Comparison of ENCODE assay signal across 7 cellular contexts in the genomic region with DNA sequence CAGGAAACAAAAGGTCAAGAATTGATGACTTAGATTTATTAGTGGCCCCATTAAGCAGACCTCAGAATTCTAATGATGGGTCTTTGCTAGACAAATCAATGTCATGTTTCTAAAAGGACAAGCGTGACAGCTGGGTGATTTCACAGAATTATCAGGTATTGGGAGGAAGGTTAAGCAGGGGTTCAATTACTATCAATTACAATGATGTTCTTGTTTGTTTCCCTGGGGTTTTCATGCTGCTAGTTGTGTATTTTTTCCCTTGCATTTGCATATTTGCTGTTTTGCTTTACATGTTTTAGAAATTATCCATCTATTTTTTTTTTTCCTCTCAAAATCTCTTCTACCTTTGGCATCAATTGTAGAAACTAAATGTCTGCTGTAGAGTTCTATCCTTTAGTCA. TPM values are rescaled to one million over a fixed set of nuclear protein-coding genes. Genes with fewer than 3 reads are reported as not detected.
"Had no signal": no experiment of that assay in that cellular context is flagged by ENCODE, and none has a peak within 500 bp of the region (broad histone marks: within the 10 kb centered on the region; RNA-seq: fewer than 3 reads in every experiment).

No MANE protein-coding gene starts in this region.

- H3K4me1 Mint-ChIP-seq: IgD-negative memory B cell had no signal

- H2AFZ ChIP-seq: GM23338 had no signal

- H3K9me3 Mint-ChIP-seq: GM23338, IgD-negative memory B cell had no signal

- FAIRE-seq: HepG2 had no signal

- DNase-seq: H7, KG1 had no signal

- H3K4me3 Mint-ChIP-seq: GM23338, IgD-negative memory B cell had no signal

- H3K4me3 ChIP-seq: GM23338, HAP-1 had no signal

- H3K36me3 ChIP-seq: HAP-1 had no signal

- H3K27ac ChIP-seq: HL-60 had no signal

- ATAC-seq: GM23338, HepG2 had no signal

- H3K27ac Mint-ChIP-seq: GM23338, IgD-negative memory B cell had no signal

RNA-seq across cellular contexts. Expression of gene GNAS-AS1, which starts 29.7 kb away (rescaled TPM):
- total RNA-seq: HepG2 had no signal
- polyA plus RNA-seq: HepG2, IgD-negative memory B cell had no signal
